In genomic region chr14:103520657-103521437, GRCh38 we compare ENCODE assay signal across 8 cellular contexts. TPM values are rescaled to one million over a fixed set of nuclear protein-coding genes. Genes with fewer than 3 reads are reported as not detected.
A peak's percentile ranks its signal among the peaks of the same experiment; 100 is the strongest.
DNase-seq lines count a peak whose midpoint lies in the region; ATAC-seq and TF ChIP-seq lines count a peak whose summit lies in the region.

No MANE protein-coding gene starts in this region.

- no peaks in the 10 kb centered on the region for H3K36me3 Mint-ChIP-seq in stimulated activated memory B cell treated with anti-CD40 and anti-IgM and Interleukin-4, amounts not matched to agents 10 μg/mL and 1 μg/mL and 100 μg/mL, for 72 hours

- H3K9me3 Mint-ChIP-seq in stimulated activated memory B cell treated with anti-CD40 and anti-IgM and Interleukin-4, amounts not matched to agents 10 μg/mL and 1 μg/mL and 100 μg/mL, for 72 hours = no peaks in the 10 kb centered on the region

- H3K4me1 Mint-ChIP-seq in stimulated activated memory B cell treated with anti-CD40 and anti-IgM and Interleukin-4, amounts not matched to agents 10 μg/mL and 1 μg/mL and 100 μg/mL, for 72 hours = peaks cover 31% of the 10 kb centered on the region

- DNase-seq in COR-L47 (lab: John Stamatoyannopoulos, UW) (peak; percentile 98), NCI-H82 treated with DMSO at 0.1 percent for 48 hours (lab: John Stamatoyannopoulos, UW; ENCODE audit: unreplicated experiment) (peak; percentile 38), activated T-cell treated with anti-CD3 and anti-CD28 coated beads for 24 hours (ENCODE audit: low read depth) (peak; percentile 38), epithelial cell of proximal tubule (ENCODE audit: low read depth) (no peak)

- H3K36me3 ChIP-seq in mucosa of rectum (ENCODE audit: control insufficient read depth in 2 of 2, insufficient read depth in 2 of 2, low read length in 2 of 2) = peaks cover 14 to 16% of the 10 kb centered on the region in 2 donors

- no peak overlapping the region for H3K27ac Mint-ChIP-seq in stimulated activated memory B cell treated with anti-CD40 and anti-IgM and Interleukin-4, amounts not matched to agents 10 μg/mL and 1 μg/mL and 100 μg/mL, for 72 hours

- H3K4me3 Mint-ChIP-seq in stimulated activated memory B cell treated with anti-CD40 and anti-IgM and Interleukin-4, amounts not matched to agents 10 μg/mL and 1 μg/mL and 100 μg/mL, for 72 hours = peak overlapping the region; percentile 39

- TF ChIP-seq CTCF in epithelial cell of proximal tubule (conservative IDR thresholded peaks at IDR 0.05; ENCODE audit: low read depth, low read length) = peak; percentile 49

- H3K27me3 Mint-ChIP-seq in stimulated activated memory B cell treated with anti-CD40 and anti-IgM and Interleukin-4, amounts not matched to agents 10 μg/mL and 1 μg/mL and 100 μg/mL, for 72 hours = peaks cover 19% of the 10 kb centered on the region

- peaks cover 44 to 56% of the 10 kb centered on the region in 2 donors for H3K4me1 ChIP-seq in mucosa of rectum (ENCODE audit: control insufficient read depth in 2 of 2, insufficient read depth in 2 of 2, low read length in 2 of 2)

- ATAC-seq in HG02885 (IDR thresholded peaks at IDR 0.05; ENCODE audit: poor library complexity, unreplicated experiment) = peak; percentile 39
- ATAC-seq in stimulated activated memory B cell treated with anti-CD40 and anti-IgM and Interleukin-4, amounts not matched to agents 10 μg/mL and 1 μg/mL and 100 μg/mL, for 72 hours = peak; percentile 50
- ATAC-seq in HG03045 (IDR thresholded peaks at IDR 0.05; ENCODE audit: unreplicated experiment) = no peak

- H3K4me3 ChIP-seq in epithelial cell of proximal tubule (ENCODE audit: low read depth, low read length) (peak overlapping the region; percentile 72), mucosa of rectum (ENCODE audit: low read length in 2 of 2) (peak overlapping the region; percentile 70 to 86)

- H3K27me3 ChIP-seq in mucosa of rectum (ENCODE audit: control insufficient read depth in 2 of 2, insufficient read depth in 2 of 2, low read length in 2 of 2) = no peaks in the 10 kb centered on the region

- H3K9ac ChIP-seq in mucosa of rectum (ENCODE audit: low read depth in 1 of 2, low read length in 2 of 2) = peak overlapping the region; percentile 52 to 92

- no peaks in the 10 kb centered on the region for H3K9me3 ChIP-seq in mucosa of rectum (ENCODE audit: control insufficient read depth in 2 of 2, low read length in 2 of 2)

- H3K27ac ChIP-seq in mucosa of rectum (ENCODE audit: low read depth in 2 of 2, low read length in 2 of 2) = peak overlapping the region; percentile 80 to 91

RNA-seq across cellular contexts. Expression of gene CKB, which starts 1.8 kb away (rescaled TPM):
- total RNA-seq in epithelial cell of proximal tubule = 492 and 789 TPM in 2 replicates

RNA-seq across cellular contexts. Expression of gene TRMT61A, which starts 8.1 kb away (rescaled TPM):
- 9.0 and 21.9 TPM in 2 replicates for total RNA-seq in epithelial cell of proximal tubule

RNA-seq across cellular contexts. Expression of gene BAG5, which starts 41.6 kb away (rescaled TPM):
- 26.6 and 27.2 TPM in 2 replicates for total RNA-seq in epithelial cell of proximal tubule

RNA-seq across cellular contexts. Expression of gene COA8, which starts 41.9 kb away (rescaled TPM):
- 29.0 and 44.0 TPM in 2 replicates for total RNA-seq in epithelial cell of proximal tubule
